1 cellular context compared by ENCODE assay signal in the genomic region with DNA sequence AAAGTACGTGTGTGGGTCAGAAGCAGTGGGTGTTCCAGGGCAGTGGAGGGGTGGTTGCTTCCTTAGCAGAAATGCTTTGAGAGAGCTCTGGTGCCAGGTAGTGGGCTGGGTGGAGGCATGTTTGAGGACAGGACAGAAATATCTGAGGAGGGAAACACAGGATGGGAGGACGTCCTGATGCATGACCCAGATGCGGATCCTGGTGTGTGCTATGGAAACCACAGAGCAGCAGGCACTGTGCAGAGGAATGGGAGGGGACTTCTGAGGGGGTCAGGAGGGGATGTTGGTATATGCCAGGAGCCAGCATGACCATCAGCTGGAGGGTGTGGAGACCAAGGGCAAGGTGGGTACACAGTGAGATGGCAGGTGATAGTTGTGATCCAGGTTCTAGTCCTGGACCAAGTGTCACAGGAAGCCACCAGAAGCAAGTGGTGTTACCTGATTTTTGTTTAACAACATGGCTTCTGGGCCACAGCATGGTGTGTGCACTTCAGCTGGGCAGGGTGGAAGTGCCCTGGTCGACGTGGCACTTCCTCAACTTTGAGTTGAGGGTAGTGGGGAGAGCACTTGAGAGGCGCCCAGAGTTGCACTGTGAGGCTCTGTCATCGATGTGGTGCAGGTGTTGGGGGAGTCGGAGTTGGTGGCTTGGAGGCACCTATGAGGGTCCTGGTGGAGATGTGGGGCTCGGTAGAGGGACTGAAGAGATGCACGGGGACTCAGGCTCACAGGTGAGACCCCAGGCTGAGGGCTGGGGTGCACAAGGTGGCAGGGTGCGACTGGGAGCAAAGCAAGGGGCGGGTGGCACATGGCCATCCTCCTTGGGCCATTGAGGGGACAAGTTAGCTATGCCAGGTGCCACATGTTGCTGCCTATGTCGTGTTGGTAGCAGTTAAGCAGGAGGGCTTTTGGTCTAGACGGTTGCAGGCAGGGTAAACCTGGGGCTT.
A peak's percentile ranks its signal among the peaks of the same experiment; 100 is the strongest.
TF ChIP-seq lines count a peak whose summit lies in the region.

No MANE protein-coding gene starts in this region.

TF ChIP-seq in K562, 482 proteins besides CTCF, POLR2A, EP300 and RAD21 (continued from another document):
- TF ChIP-seq, protein P1, sequence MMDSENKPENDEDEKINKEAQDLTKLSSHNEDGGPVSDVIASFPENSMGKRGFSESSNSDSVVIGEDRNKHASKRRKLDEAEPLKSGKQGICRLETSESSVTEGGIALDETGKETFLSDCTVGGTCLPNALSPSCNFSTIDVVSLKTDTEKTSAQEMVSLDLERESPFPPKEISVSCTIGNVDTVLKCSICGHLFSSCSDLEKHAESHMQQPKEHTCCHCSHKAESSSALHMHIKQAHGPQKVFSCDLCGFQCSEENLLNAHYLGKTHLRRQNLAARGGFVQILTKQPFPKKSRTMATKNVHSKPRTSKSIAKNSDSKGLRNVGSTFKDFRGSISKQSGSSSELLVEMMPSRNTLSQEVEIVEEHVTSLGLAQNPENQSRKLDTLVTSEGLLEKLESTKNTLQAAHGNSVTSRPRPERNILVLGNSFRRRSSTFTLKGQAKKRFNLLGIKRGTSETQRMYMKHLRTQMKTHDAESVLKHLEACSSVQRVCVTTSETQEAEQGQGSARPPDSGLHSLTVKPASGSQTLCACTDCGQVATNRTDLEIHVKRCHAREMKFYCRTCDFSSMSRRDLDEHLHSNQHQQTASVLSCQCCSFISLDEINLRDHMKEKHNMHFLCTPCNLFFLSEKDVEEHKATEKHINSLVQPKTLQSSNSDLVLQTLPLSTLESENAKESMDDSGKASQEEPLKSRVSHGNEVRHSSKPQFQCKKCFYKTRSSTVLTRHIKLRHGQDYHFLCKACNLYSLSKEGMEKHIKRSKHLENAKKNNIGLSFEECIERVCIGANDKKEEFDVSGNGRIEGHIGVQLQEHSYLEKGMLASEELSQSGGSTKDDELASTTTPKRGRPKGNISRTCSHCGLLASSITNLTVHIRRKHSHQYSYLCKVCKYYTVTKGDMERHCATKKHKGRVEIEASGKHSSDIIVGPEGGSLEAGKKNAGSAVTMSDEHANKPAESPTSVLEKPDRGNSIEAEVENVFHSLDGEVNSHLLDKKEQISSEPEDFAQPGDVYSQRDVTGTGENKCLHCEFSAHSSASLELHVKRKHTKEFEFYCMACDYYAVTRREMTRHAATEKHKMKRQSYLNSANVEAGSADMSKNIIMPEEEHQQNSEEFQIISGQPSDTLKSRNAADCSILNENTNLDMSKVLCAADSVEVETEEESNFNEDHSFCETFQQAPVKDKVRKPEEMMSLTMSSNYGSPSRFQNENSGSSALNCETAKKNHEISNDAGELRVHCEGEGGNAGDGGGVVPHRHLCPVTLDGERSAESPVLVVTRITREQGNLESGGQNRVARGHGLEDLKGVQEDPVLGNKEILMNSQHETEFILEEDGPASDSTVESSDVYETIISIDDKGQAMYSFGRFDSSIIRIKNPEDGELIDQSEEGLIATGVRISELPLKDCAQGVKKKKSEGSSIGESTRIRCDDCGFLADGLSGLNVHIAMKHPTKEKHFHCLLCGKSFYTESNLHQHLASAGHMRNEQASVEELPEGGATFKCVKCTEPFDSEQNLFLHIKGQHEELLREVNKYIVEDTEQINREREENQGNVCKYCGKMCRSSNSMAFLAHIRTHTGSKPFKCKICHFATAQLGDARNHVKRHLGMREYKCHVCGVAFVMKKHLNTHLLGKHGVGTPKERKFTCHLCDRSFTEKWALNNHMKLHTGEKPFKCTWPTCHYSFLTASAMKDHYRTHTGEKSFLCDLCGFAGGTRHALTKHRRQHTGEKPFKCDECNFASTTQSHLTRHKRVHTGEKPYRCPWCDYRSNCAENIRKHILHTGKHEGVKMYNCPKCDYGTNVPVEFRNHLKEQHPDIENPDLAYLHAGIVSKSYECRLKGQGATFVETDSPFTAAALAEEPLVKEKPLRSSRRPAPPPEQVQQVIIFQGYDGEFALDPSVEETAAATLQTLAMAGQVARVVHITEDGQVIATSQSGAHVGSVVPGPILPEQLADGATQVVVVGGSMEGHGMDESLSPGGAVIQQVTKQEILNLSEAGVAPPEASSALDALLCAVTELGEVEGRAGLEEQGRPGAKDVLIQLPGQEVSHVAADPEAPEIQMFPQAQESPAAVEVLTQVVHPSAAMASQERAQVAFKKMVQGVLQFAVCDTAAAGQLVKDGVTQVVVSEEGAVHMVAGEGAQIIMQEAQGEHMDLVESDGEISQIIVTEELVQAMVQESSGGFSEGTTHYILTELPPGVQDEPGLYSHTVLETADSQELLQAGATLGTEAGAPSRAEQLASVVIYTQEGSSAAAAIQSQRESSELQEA (IDR thresholded peaks at IDR 0.05; ENCODE audit: low read depth), result no peak
- TF ChIP-seq, protein P2, sequence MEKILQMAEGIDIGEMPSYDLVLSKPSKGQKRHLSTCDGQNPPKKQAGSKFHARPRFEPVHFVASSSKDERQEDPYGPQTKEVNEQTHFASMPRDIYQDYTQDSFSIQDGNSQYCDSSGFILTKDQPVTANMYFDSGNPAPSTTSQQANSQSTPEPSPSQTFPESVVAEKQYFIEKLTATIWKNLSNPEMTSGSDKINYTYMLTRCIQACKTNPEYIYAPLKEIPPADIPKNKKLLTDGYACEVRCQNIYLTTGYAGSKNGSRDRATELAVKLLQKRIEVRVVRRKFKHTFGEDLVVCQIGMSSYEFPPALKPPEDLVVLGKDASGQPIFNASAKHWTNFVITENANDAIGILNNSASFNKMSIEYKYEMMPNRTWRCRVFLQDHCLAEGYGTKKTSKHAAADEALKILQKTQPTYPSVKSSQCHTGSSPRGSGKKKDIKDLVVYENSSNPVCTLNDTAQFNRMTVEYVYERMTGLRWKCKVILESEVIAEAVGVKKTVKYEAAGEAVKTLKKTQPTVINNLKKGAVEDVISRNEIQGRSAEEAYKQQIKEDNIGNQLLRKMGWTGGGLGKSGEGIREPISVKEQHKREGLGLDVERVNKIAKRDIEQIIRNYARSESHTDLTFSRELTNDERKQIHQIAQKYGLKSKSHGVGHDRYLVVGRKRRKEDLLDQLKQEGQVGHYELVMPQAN (IDR thresholded peaks at IDR 0.05; ENCODE audit: borderline replicate concordance), result no peak
- TF ChIP-seq ARID2 (IDR thresholded peaks at IDR 0.05) (no peak), SMC3 (conservative IDR thresholded peaks at IDR 0.05; ENCODE audit: insufficient read depth, low read depth, low read length) (0 out of 2 replicates have a peak, but pooled peaks have one; percentile 11), ZBTB7A (IDR thresholded peaks at IDR 0.05; ENCODE audit: borderline replicate concordance, control insufficient read depth, low read depth, low read length) (no peak), SIN3B (IDR thresholded peaks at IDR 0.05; ENCODE audit: low read depth) (no peak), HEY1 (CRISPR knock-in tag; IDR thresholded peaks at IDR 0.05; ENCODE audit: borderline replicate concordance) (no peak)
- TF ChIP-seq, protein P3, sequence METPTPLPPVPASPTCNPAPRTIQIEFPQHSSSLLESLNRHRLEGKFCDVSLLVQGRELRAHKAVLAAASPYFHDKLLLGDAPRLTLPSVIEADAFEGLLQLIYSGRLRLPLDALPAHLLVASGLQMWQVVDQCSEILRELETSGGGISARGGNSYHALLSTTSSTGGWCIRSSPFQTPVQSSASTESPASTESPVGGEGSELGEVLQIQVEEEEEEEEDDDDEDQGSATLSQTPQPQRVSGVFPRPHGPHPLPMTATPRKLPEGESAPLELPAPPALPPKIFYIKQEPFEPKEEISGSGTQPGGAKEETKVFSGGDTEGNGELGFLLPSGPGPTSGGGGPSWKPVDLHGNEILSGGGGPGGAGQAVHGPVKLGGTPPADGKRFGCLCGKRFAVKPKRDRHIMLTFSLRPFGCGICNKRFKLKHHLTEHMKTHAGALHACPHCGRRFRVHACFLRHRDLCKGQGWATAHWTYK (CRISPR knock-in tag; IDR thresholded peaks at IDR 0.05), result 0 out of 2 replicates have a peak, but pooled peaks have one; percentile 29
